18 cellular contexts compared by ENCODE assay signal in the genomic region with DNA sequence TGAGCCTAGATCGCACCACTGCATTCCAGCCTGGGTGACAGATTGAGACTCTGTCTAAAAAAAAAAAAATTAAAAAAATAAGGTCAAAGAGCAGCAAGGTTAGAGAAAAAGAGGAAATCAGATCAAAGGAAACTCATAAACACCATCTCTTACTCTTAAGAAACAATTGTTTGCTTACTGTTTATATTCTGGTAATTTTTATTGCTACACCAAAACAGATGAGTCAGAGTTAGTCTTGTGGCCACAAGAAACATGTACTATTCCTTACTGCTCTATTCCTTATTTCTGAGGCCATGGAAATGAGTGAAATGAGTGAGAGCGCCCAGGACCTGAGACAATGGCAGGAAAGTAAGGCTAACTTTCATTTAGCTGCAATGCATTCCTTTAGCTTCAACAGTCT.
A peak's percentile ranks its signal among the peaks of the same experiment; 100 is the strongest.
DNase-seq lines count a peak whose midpoint lies in the region; ATAC-seq and TF ChIP-seq lines count a peak whose summit lies in the region.
"Had no signal": no experiment of that assay in that cellular context is flagged by ENCODE, and none has a peak within 500 bp of the region (broad histone marks: within the 10 kb centered on the region; RNA-seq: fewer than 3 reads in every experiment).

No MANE protein-coding gene starts in this region.

- no peaks in the 10 kb centered on the region for H3K9me3 ChIP-seq in HEK293 (ENCODE audit: control insufficient read depth, insufficient read depth, low read depth, low read length)
- H3K9me3 ChIP-seq: BE2C, Caco-2 had no signal

- DNase-seq in CD1c-positive myeloid dendritic cell (ENCODE audit: extremely low spot score): peak; percentile 10
- DNase-seq in amniotic epithelial cell (ENCODE audit: low read depth): peak; percentile 36
- DNase-seq in fibroblast of mammary gland (ENCODE audit: low read depth): peak; percentile 1
- DNase-seq in NCI-H524 (lab: John Stamatoyannopoulos, UW): no peak
- DNase-seq: BE2C; Caco-2; CD4-positive, alpha-beta T cell; GM23248; MM.1S; NCI-H1694 treated with DMSO at 0.1 percent for 48 hours; NCI-H510A; NCI-H774; SIG-M5 had no signal

- TF ChIP-seq CTCF in HEK293 (tag by site-specific recombination; IDR thresholded peaks at IDR 0.05) (no peak), fibroblast of mammary gland (conservative IDR thresholded peaks at IDR 0.05; ENCODE audit: control insufficient read depth, insufficient read depth, low read depth, low read length) (no peak)

- no peak overlapping the region for H3K27ac ChIP-seq in HEK293 (ENCODE audit: extremely low read depth, low read depth, low read length)
- H3K27ac ChIP-seq: GM23248, RWPE1 had no signal

- H3K4me3 ChIP-seq in HEK293 (ENCODE audit: low read depth, low read length): no peak overlapping the region
- no peak overlapping the region for H3K4me3 ChIP-seq in fibroblast of mammary gland (ENCODE audit: control insufficient read depth, low read depth, low read length)
- H3K4me3 ChIP-seq: GM12878, GM23248 had no signal

- POLR2A ChIA-PET in HEK293 (lab: Yijun Ruan, JAX): no interaction called here

- no peaks in the 10 kb centered on the region for H3K36me3 ChIP-seq in HEK293 (ENCODE audit: control insufficient read depth in 2 of 2, insufficient read depth in 1 of 2, low read length in 2 of 2)
- H3K36me3 ChIP-seq: BE2C had no signal

- ATAC-seq in GM18873 (IDR thresholded peaks at IDR 0.05; ENCODE audit: low FRiP score, unreplicated experiment) (no peak), SK-N-SH treated with all-trans-retinoic acid at 6 μM for 48 hours (no peak)
- ATAC-seq: GM12878 had no signal

- CTCF ChIA-PET in HEK293 (lab: Yijun Ruan, JAX): interaction anchor here (0.6 to 0.9 kb wide), 4 partner anchors 9 to 562 kb away, joined by 3 to 4 read pairs (median 4); no protein-coding TSS in a partner anchor

- no peaks in the 10 kb centered on the region for H3K4me1 ChIP-seq in HEK293 (ENCODE audit: control insufficient read depth, insufficient read depth, low read length)
- H3K4me1 ChIP-seq: BE2C, Caco-2 had no signal

TF ChIP-seq in HEK293, 187 proteins besides CTCF, POLR2A, EP300 and RAD21:
- TF ChIP-seq GLI4 (tag by site-specific recombination; IDR thresholded peaks at IDR 0.05): no peak
- no peak for TF ChIP-seq GLI2 (tag by site-specific recombination; IDR thresholded peaks at IDR 0.05; ENCODE audit: borderline replicate concordance, low read depth)
- TF ChIP-seq PRDM1 (tag by site-specific recombination; IDR thresholded peaks at IDR 0.05): peak; percentile 60; the same call in 1 of the 2 replicates
TF ChIP-seq in HEK293: peak in this region for 1.

TF ChIP-seq in SK-N-SH treated with all-trans-retinoic acid at 6 μM for 48 hours, 23 proteins besides CTCF, POLR2A, EP300 and RAD21:
- TF ChIP-seq, protein P1, sequence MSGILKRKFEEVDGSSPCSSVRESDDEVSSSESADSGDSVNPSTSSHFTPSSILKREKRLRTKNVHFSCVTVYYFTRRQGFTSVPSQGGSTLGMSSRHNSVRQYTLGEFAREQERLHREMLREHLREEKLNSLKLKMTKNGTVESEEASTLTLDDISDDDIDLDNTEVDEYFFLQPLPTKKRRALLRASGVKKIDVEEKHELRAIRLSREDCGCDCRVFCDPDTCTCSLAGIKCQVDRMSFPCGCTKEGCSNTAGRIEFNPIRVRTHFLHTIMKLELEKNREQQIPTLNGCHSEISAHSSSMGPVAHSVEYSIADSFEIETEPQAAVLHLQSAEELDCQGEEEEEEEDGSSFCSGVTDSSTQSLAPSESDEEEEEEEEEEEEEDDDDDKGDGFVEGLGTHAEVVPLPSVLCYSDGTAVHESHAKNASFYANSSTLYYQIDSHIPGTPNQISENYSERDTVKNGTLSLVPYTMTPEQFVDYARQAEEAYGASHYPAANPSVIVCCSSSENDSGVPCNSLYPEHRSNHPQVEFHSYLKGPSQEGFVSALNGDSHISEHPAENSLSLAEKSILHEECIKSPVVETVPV (CRISPR knock-in tag; IDR thresholded peaks at IDR 0.05): no peak
- TF ChIP-seq OSR1 (CRISPR knock-in tag; IDR thresholded peaks at IDR 0.05) (no peak), CSDC2 (CRISPR knock-in tag; IDR thresholded peaks at IDR 0.05) (no peak), TOX (CRISPR knock-in tag; IDR thresholded peaks at IDR 0.05; ENCODE audit: borderline replicate concordance) (no peak), ARNTL (CRISPR knock-in tag; IDR thresholded peaks at IDR 0.05; ENCODE audit: borderline replicate concordance, low read depth) (no peak), ZC3H10 (CRISPR knock-in tag; IDR thresholded peaks at IDR 0.05) (no peak), ZNF8 (CRISPR knock-in tag; IDR thresholded peaks at IDR 0.05) (no peak), SNAI2 (CRISPR knock-in tag; IDR thresholded peaks at IDR 0.05) (no peak), ZNF565 (CRISPR knock-in tag; conservative IDR thresholded peaks at IDR 0.05; ENCODE audit: low read depth) (no peak), ESRRG (CRISPR knock-in tag; IDR thresholded peaks at IDR 0.05) (no peak), RARB (CRISPR knock-in tag; IDR thresholded peaks at IDR 0.05) (no peak), ISL1 (CRISPR knock-in tag; IDR thresholded peaks at IDR 0.05) (no peak)
- TF ChIP-seq, protein P2, sequence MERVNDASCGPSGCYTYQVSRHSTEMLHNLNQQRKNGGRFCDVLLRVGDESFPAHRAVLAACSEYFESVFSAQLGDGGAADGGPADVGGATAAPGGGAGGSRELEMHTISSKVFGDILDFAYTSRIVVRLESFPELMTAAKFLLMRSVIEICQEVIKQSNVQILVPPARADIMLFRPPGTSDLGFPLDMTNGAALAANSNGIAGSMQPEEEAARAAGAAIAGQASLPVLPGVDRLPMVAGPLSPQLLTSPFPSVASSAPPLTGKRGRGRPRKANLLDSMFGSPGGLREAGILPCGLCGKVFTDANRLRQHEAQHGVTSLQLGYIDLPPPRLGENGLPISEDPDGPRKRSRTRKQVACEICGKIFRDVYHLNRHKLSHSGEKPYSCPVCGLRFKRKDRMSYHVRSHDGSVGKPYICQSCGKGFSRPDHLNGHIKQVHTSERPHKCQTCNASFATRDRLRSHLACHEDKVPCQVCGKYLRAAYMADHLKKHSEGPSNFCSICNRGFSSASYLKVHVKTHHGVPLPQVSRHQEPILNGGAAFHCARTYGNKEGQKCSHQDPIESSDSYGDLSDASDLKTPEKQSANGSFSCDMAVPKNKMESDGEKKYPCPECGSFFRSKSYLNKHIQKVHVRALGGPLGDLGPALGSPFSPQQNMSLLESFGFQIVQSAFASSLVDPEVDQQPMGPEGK (CRISPR knock-in tag; IDR thresholded peaks at IDR 0.05; ENCODE audit: borderline replicate concordance): no peak
- TF ChIP-seq, protein P3, sequence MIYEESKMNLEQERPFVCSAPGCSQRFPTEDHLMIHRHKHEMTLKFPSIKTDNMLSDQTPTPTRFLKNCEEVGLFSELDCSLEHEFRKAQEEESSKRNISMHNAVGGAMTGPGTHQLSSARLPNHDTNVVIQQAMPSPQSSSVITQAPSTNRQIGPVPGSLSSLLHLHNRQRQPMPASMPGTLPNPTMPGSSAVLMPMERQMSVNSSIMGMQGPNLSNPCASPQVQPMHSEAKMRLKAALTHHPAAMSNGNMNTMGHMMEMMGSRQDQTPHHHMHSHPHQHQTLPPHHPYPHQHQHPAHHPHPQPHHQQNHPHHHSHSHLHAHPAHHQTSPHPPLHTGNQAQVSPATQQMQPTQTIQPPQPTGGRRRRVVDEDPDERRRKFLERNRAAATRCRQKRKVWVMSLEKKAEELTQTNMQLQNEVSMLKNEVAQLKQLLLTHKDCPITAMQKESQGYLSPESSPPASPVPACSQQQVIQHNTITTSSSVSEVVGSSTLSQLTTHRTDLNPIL (CRISPR knock-in tag; IDR thresholded peaks at IDR 0.05; ENCODE audit: low read depth): no peak
TF ChIP-seq in SK-N-SH treated with all-trans-retinoic acid at 6 μM for 48 hours: peak in this region for 0.

Comparison
In these comparisons a context has a peak if more than half of its experiments do, and no peak if none do; other contexts are left out.
1. DNase-seq: peak in CD1c-positive myeloid dendritic cell (single experiment), amniotic epithelial cell (single experiment) and fibroblast of mammary gland (single experiment); none in NCI-H524 (0 of 2).